21 cellular contexts compared by ENCODE assay signal in the genomic region with DNA sequence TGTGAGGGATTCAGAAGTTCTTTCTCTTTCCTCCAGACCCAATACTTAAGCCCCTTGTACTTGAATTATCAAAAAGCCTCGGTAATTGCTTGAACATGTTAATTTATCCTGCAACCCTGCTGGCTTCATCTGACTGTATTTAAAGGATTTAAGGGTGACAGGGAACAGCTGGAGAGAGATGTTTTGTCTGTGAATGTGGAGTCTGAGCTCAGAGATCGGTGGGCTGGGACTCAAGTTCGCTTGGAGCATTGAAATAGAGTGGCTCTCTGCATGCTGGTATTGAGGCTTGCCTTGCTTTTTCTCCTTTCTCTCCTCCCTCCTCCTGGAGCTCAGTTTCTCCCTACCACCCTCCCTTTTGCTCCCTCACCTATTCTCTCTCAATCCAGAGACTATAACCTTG.
"Had no signal": no experiment of that assay in that cellular context is flagged by ENCODE, and none has a peak within 500 bp of the region (broad histone marks: within the 10 kb centered on the region; RNA-seq: fewer than 3 reads in every experiment).

No MANE protein-coding gene starts in this region.

- H3K4me1 ChIP-seq: ascending aorta, lower lobe of right lung, stomach, testis, upper lobe of right lung had no signal

- H3K9me3 Mint-ChIP-seq: activated naive CD4-positive, alpha-beta T cell treated with anti-CD3 and anti-CD28 coated beads, Interleukin-2, amount 10 ng/mL, durations not matched to agents 7 days and 5 days; activated T-helper 2 cell treated with anti-CD3 and anti-CD28 coated beads, Interferon-gamma antibody, Interleukin-2, Interleukin-4, amounts not matched to agents 10 μg/mL and 5 μg/mL and 100 μg/mL, durations not matched to agents 14 hours and 24 hours and 36 hours; dendritic cell treated with granulocyte-macrophage colony-stimulating factor and Interleukin-4, amounts not matched to agents 40 ng/mL and 50 ng/mL, for 4 days; effector memory CD8-positive, alpha-beta T cell had no signal

- H3K36me3 ChIP-seq: ascending aorta, lower lobe of right lung, ovary, stomach, upper lobe of right lung had no signal

- H3K27ac ChIP-seq: ascending aorta, epithelial cell of prostate, lower lobe of right lung, ovary, stomach, testis, upper lobe of right lung had no signal

- H3K27me3 Mint-ChIP-seq: activated CD8-positive, alpha-beta memory T cell treated with anti-CD3 and anti-CD28 coated beads, Interleukin-2, amount 10 ng/mL, durations not matched to agents 7 days and 5 days had no signal

- H3K27ac Mint-ChIP-seq: activated CD8-positive, alpha-beta memory T cell treated with anti-CD3 and anti-CD28 coated beads, Interleukin-2, amount 10 ng/mL, durations not matched to agents 7 days and 5 days; activated naive CD4-positive, alpha-beta T cell treated with anti-CD3 and anti-CD28 coated beads, Interleukin-2, amount 10 ng/mL, durations not matched to agents 7 days and 5 days; activated T-helper 2 cell treated with anti-CD3 and anti-CD28 coated beads, Interferon-gamma antibody, Interleukin-2, Interleukin-4, amounts not matched to agents 10 μg/mL and 5 μg/mL and 100 μg/mL, durations not matched to agents 14 hours and 24 hours and 36 hours; dendritic cell treated with granulocyte-macrophage colony-stimulating factor and Interleukin-4, amounts not matched to agents 40 ng/mL and 50 ng/mL, for 4 days; effector memory CD8-positive, alpha-beta T cell had no signal

- DNase-seq: activated CD4-positive, alpha-beta T cell treated with anti-CD3 and anti-CD28 coated beads for 1 hour; activated CD4-positive, alpha-beta T cell treated with anti-CD3 and anti-CD28 coated beads, Interleukin-2, amount 50 U/mL, for 48 hours; activated CD8-positive, alpha-beta memory T cell treated with anti-CD3 and anti-CD28 coated beads, Interleukin-2, amount 10 ng/mL, durations not matched to agents 7 days and 5 days; activated naive CD4-positive, alpha-beta T cell treated with anti-CD3 and anti-CD28 coated beads, Interleukin-2, amount 10 ng/mL, durations not matched to agents 7 days and 5 days; activated T-cell treated with anti-CD3 and anti-CD28 coated beads, Interleukin-2, amount 50 U/mL, for 1 hour; effector memory CD8-positive, alpha-beta T cell; head of caudate nucleus; left cardiac atrium; lower lobe of right lung; midbrain; ovary; stimulated activated CD4-positive, alpha-beta T cell treated with anti-CD3 and anti-CD28 coated beads, Interleukin-12 subunit alpha, Interleukin-12 subunit beta, amount 100 ng/mL, for 4 hours; stimulated activated CD4-positive, alpha-beta T cell treated with anti-CD3 and anti-CD28 coated beads, Interleukin-2, amount 100 ng/mL, for 24 hours; stomach; T-helper 9 cell; testis; upper lobe of right lung had no signal

- H3K4me1 Mint-ChIP-seq: activated CD8-positive, alpha-beta memory T cell treated with anti-CD3 and anti-CD28 coated beads, Interleukin-2, amount 10 ng/mL, durations not matched to agents 7 days and 5 days; activated naive CD4-positive, alpha-beta T cell treated with anti-CD3 and anti-CD28 coated beads, Interleukin-2, amount 10 ng/mL, durations not matched to agents 7 days and 5 days had no signal

- ATAC-seq: activated CD8-positive, alpha-beta memory T cell treated with anti-CD3 and anti-CD28 coated beads, Interleukin-2, amount 10 ng/mL, durations not matched to agents 7 days and 5 days; effector memory CD8-positive, alpha-beta T cell; left cardiac atrium; lower lobe of right lung; upper lobe of right lung had no signal

- H3K4me3 ChIP-seq: ascending aorta, lower lobe of right lung, ovary, stomach, testis, upper lobe of right lung had no signal

- H3K9me3 ChIP-seq: ascending aorta, lower lobe of right lung, ovary, stomach, testis, upper lobe of right lung had no signal

- H3K4me3 Mint-ChIP-seq: activated CD8-positive, alpha-beta memory T cell treated with anti-CD3 and anti-CD28 coated beads, Interleukin-2, amount 10 ng/mL, durations not matched to agents 7 days and 5 days; activated naive CD4-positive, alpha-beta T cell treated with anti-CD3 and anti-CD28 coated beads, Interleukin-2, amount 10 ng/mL, durations not matched to agents 7 days and 5 days; dendritic cell treated with granulocyte-macrophage colony-stimulating factor and Interleukin-4, amounts not matched to agents 40 ng/mL and 50 ng/mL, for 4 days; effector memory CD8-positive, alpha-beta T cell had no signal

- H3K36me3 Mint-ChIP-seq: activated CD8-positive, alpha-beta memory T cell treated with anti-CD3 and anti-CD28 coated beads, Interleukin-2, amount 10 ng/mL, durations not matched to agents 7 days and 5 days; activated naive CD4-positive, alpha-beta T cell treated with anti-CD3 and anti-CD28 coated beads, Interleukin-2, amount 10 ng/mL, durations not matched to agents 7 days and 5 days had no signal

- H3K27me3 ChIP-seq: ascending aorta, ovary, testis had no signal
